In the genomic region with DNA sequence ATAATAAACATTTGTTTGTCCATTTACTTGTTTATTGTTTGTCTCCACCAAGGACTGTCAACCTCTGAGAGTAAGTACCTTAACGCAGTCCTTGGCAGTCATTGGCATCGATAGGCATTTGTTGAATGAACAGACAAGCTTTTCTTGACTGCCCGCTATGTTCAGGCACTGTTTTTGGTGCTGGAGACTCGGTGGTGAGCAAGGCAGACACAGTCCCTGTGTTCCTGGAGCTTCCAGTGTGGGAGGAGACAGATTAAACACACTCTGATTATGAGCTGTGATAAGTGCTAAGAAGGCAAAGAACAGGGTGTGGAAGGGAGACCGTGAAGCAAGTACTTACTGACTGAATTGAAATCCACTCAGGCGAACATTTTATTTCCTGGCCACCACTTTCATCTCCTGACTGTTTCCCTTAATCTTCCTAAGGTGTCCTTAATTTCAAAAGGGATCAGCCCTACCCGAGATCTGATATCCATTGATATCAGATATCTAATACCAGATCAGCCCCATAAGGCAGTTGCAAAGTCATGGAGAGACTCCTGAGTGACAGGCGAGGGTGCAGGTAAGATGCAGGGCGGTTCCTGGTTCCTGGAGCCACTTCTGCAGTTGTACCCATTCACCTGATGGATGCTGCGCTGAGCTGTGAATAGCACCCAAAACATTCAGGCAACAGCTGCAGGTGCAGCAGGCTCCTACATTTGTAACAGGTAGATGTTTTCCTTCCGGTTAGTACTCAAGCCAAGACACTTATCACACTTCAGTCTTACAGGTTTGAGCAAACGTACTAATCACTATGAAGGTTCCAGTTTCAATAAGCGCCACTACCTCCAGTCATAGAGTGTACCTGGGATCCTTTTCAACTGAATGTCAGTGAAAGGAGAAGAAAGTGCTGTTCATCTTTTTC, we compare ENCODE assay signal across 8 cellular contexts. TPM values are rescaled to one million over a fixed set of nuclear protein-coding genes. Genes with fewer than 3 reads are reported as not detected.
DNase-seq lines count a peak whose midpoint lies in the region; ATAC-seq and TF ChIP-seq lines count a peak whose summit lies in the region.

No MANE protein-coding gene starts in this region.

- peak; percentile 33 for DNase-seq in NCI-H2227 (lab: John Stamatoyannopoulos, UW; ENCODE audit: unreplicated experiment)
- no peak for DNase-seq in NCI-H2227 treated with DMSO at 0.1 percent for 48 hours (lab: John Stamatoyannopoulos, UW)
- DNase-seq in LHCN-M2 (ENCODE audit: low read depth) = peak; percentile 4
- DNase-seq in astrocyte of the cerebellum (ENCODE audit: low read depth) = no peak
- no peak for DNase-seq in right lobe of liver
- no peak for DNase-seq in tibial artery
- DNase-seq in cortex of kidney (lab: John Stamatoyannopoulos, UW) = no peak

- H3K9me3 ChIP-seq in right lobe of liver = no peaks in the 10 kb centered on the region
- no peaks in the 10 kb centered on the region for H3K9me3 ChIP-seq in tibial artery

- H3K27me3 ChIP-seq in right lobe of liver = no peaks in the 10 kb centered on the region
- H3K27me3 ChIP-seq in tibial artery = no peaks in the 10 kb centered on the region

- H3K4me3 ChIP-seq in astrocyte of the cerebellum (ENCODE audit: low read depth, low read length) = peak overlapping the region; percentile 85
- peak overlapping the region; percentile 94 to 100 (median 98) for H3K4me3 ChIP-seq in right lobe of liver
- peak overlapping the region; percentile 97 to 100 for H3K4me3 ChIP-seq in tibial artery

- ATAC-seq in right lobe of liver (no peak), HG03460 (IDR thresholded peaks at IDR 0.05; ENCODE audit: unreplicated experiment) (no peak)

- intact Hi-C loops in right lobe of liver (cut with DNase I) (no loop called here), tibial artery (cut with DNase I; ENCODE audit: low total_unique reads) (no loop called here)

- TF ChIP-seq CTCF in astrocyte of the cerebellum (IDR thresholded peaks at IDR 0.05; ENCODE audit: low read depth, low read length, missing control alignments) = no peak
- no peak for TF ChIP-seq CTCF in right lobe of liver (IDR thresholded peaks at IDR 0.05)
- no peak for TF ChIP-seq CTCF in tibial artery (IDR thresholded peaks at IDR 0.05)

- no peaks in the 10 kb centered on the region for H3K36me3 ChIP-seq in right lobe of liver
- no peaks in the 10 kb centered on the region for H3K36me3 ChIP-seq in tibial artery

- TF ChIP-seq POLR2A in right lobe of liver (IDR thresholded peaks at IDR 0.05) = no peak

- WGBS in right lobe of liver (ENCODE audit: insufficient coverage, low coverage, low lambda C conversion rate, missing lambda C conversion rate) = 38% methylated on average over 9 of the region's 13 CpGs

- H3K4me1 ChIP-seq in right lobe of liver (peaks cover 0 to 10% (median 4%) of the 10 kb centered on the region in 4 donors), tibial artery (peaks cover 0 to 29% (median 20%) of the 10 kb centered on the region in 4 donors)

- in situ Hi-C loops in astrocyte of the cerebellum (cut with HindIII; ENCODE audit: low sequenced_read_pairs) = loop anchor here (10.0 kb wide), 2 partner anchors 191 to 271 kb away; no protein-coding TSS in a partner anchor

- H3K27ac ChIP-seq in right lobe of liver = no peak overlapping the region
- peak overlapping the region; percentile 74 to 81 for H3K27ac ChIP-seq in tibial artery

RNA-seq across cellular contexts. Expression of gene ATP6V0A2, which starts 1.5 kb away (rescaled TPM):
- total RNA-seq in LHCN-M2 (2014; rRNA removed) (28.6 and 30.1 TPM in 2 replicates), right lobe of liver (10 to 100 TPM in 3 of 6 experiments, 1 to 10 TPM in 3; 7.6 to 12.9 (median 10.1) TPM)
- 9.7 TPM for polyA plus RNA-seq in LHCN-M2 (2012)

RNA-seq across cellular contexts. Expression of gene TCTN2, which starts 42.7 kb away (rescaled TPM):
- total RNA-seq in LHCN-M2 (2014; rRNA removed) (11.2 and 13.5 TPM in 2 replicates), right lobe of liver (1 to 10 TPM in 2 of 6 experiments, under 1 TPM in 4; 0.61 to 1.2 (median 0.88) TPM)
- polyA plus RNA-seq in LHCN-M2 (2012) = 6.2 TPM

RNA-seq across cellular contexts. Expression of gene DNAH10, which starts 48.5 kb away (rescaled TPM):
- total RNA-seq in LHCN-M2 (2014; rRNA removed) (under 0.01 TPM in 1 of 2 replicates, not detected in the other), right lobe of liver (under 1 TPM in 5 of 6 experiments, not detected in 1; under 0.01 to 0.40 (median 0.16) TPM)
- 0.09 TPM for polyA plus RNA-seq in LHCN-M2 (2012)

Comparison
In these comparisons a context has a peak if more than half of its experiments do, and no peak if none do; other contexts are left out.
1. DNase-seq: peak in NCI-H2227 (single experiment) and LHCN-M2 (single experiment); none in NCI-H2227 treated with DMSO at 0.1 percent for 48 hours (single experiment), astrocyte of the cerebellum (single experiment), right lobe of liver (0 of 3), tibial artery (0 of 2) and cortex of kidney (single experiment).
2. H3K27ac ChIP-seq: peak in tibial artery (2 of 2); none in right lobe of liver (0 of 3).
3. Peak in every context shown above with its lines, with median percentiles within 50 percentile points of each other: H3K4me3 ChIP-seq.